ENCODE assay signal across 8 cellular contexts in the genomic region with DNA sequence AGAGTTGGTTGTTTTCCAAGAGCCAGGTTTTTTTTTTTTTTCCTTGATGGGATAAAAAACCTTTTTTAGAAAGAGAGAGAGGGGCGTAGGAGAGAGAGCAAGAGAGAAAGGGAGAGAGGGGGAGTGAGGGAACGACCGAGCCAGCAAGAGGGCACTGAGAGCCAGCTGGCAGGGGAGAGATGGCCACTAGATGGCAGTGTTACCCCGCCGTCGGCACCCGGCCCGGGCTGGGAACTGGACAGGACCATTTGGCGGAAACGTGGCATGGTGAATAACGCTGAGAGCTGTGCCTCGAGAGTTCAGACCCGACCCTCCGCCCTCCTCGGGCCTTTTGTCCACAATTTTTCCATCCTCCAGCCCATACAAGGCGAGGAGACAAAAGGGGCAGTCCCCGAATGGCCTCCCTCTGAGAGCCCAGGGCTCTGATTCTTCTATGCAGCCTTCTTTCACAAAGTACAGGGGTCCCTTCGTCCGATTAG.
DNase-seq lines count a peak whose midpoint lies in the region; ATAC-seq and TF ChIP-seq lines count a peak whose summit lies in the region.

No MANE protein-coding gene starts in this region.

- H3K4me3 ChIP-seq in BE2C (ENCODE audit: low read depth, low read length) = no peak overlapping the region
- peak overlapping the region; percentile 53 for H3K4me3 ChIP-seq in coronary artery

- H3K36me3 ChIP-seq in BE2C = no peaks in the 10 kb centered on the region

- no peak overlapping the region for H3K27ac ChIP-seq in coronary artery

- peak; percentile 74 for TF ChIP-seq CTCF in BE2C (IDR thresholded peaks at IDR 0.05; ENCODE audit: low read depth, low read length)
- peak; percentile 90 for TF ChIP-seq CTCF in coronary artery (IDR thresholded peaks at IDR 0.05)

- no peaks in the 10 kb centered on the region for H3K27me3 ChIP-seq in BE2C

- no peaks in the 10 kb centered on the region for H3K9me3 ChIP-seq in BE2C

- TF ChIP-seq POLR2A in GM19099 (IDR thresholded peaks at IDR 0.05; ENCODE audit: extremely low read depth, insufficient read length, low read depth) = peak; percentile 10

- peak; percentile 88 for ATAC-seq in HG03354 (IDR thresholded peaks at IDR 0.05; ENCODE audit: poor library complexity, severe bottlenecking, unreplicated experiment)
- ATAC-seq in left lobe of liver = peak; percentile 100

- no peaks in the 10 kb centered on the region for H3K4me1 ChIP-seq in BE2C

- DNase-seq in BE2C = peak; percentile 68
- DNase-seq in NCI-H446 (lab: John Stamatoyannopoulos, UW) = peak; percentile 93 to 95
- peak; percentile 52 to 70 for DNase-seq in activated CD4-positive, alpha-beta T cell treated with anti-CD3 and anti-CD28 coated beads for 4 hours
- peak; percentile 86 for DNase-seq in coronary artery (ENCODE audit: low spot score)
- peak; percentile 87 for DNase-seq in left lobe of liver (ENCODE audit: low spot score)
- DNase-seq in stimulated activated CD4-positive, alpha-beta T cell treated with anti-CD3 and anti-CD28 coated beads, Interleukin-2, amount 100 ng/mL, for 48 hours = peak; percentile 79 to 86
